21 cellular contexts compared by ENCODE assay signal in the genomic region with DNA sequence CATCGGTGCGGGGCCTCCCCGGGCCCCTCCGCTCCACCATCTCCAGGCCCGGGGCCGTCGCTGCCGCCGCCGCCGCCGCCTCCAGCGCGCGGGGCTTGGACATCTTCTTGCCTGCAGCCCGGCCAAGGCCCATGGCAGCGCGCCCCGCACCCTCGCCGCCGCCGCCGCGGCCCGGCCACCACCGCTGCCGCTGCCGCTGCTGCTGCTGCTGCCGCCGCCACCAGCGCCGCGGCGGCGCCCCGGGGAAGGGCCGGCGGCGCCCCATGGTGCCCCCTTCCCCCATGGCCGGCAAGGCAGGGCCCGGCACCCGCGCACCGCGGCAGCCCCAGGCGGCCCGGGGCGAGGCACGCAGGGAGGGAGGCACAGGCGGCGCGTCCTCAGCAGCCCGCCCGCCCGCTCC.
A peak's percentile ranks its signal among the peaks of the same experiment; 100 is the strongest.
DNase-seq lines count a peak whose midpoint lies in the region; ATAC-seq and TF ChIP-seq lines count a peak whose summit lies in the region.
"Had no signal": no experiment of that assay in that cellular context is flagged by ENCODE, and none has a peak within 500 bp of the region (broad histone marks: within the 10 kb centered on the region; RNA-seq: fewer than 3 reads in every experiment).

No MANE protein-coding gene starts in this region.

- H3K9me3 Mint-ChIP-seq in natural killer cell: peaks cover 2 to 5% of the 10 kb centered on the region in 2 donors
- peaks cover 7% of the 10 kb centered on the region for H3K9me3 Mint-ChIP-seq in activated CD4-positive, alpha-beta memory T cell treated with anti-CD3 and anti-CD28 coated beads, Interleukin-2, amount 10 ng/mL, durations not matched to agents 7 days and 5 days

- H3K4me3 Mint-ChIP-seq in natural killer cell: no peak overlapping the region
- H3K4me3 Mint-ChIP-seq in activated CD4-positive, alpha-beta memory T cell treated with anti-CD3 and anti-CD28 coated beads, Interleukin-2, amount 10 ng/mL, durations not matched to agents 7 days and 5 days: no peak overlapping the region
- H3K4me3 Mint-ChIP-seq: neural crest cell had no signal

- DNase-seq in activated CD4-positive, CD25-positive, alpha-beta regulatory T cell treated with anti-CD3 and anti-CD28 coated beads, Interleukin-2, amount 50 U/mL, for 72 hours: no peak
- peak; percentile 16 for DNase-seq in H7
- DNase-seq in body of pancreas: no peak
- no peak for DNase-seq in natural killer cell
- DNase-seq in NCI-H1417 (lab: John Stamatoyannopoulos, UW): no peak
- no peak for DNase-seq in activated CD4-positive, alpha-beta memory T cell treated with anti-CD3 and anti-CD28 coated beads, Interleukin-2, amount 10 ng/mL, durations not matched to agents 7 days and 5 days
- DNase-seq: activated gamma-delta T cell treated with Interleukin-2 at 50 U/mL for 16 hours; amniotic stem cell; central memory CD4-positive, alpha-beta T cell; esophagus squamous epithelium; GOT3; NCI-H2029 treated with DMSO at 0.1 percent for 48 hours; NCI-H446 treated with DMSO at 0.1 percent for 48 hours; tibial artery had no signal

- CTCF ChIA-PET in activated CD4-positive, alpha-beta memory T cell treated with anti-CD3 and anti-CD28 coated beads, Interleukin-2, amount 10 ng/mL, durations not matched to agents 7 days and 5 days (lab: Charles Lee): no interaction called here

- H3K27me3 ChIP-seq in H7 (ENCODE audit: control insufficient read depth, insufficient read depth, low read length): no peaks in the 10 kb centered on the region
- no peaks in the 10 kb centered on the region for H3K27me3 ChIP-seq in body of pancreas

- H3K4me1 ChIP-seq in body of pancreas: no peaks in the 10 kb centered on the region
- H3K4me1 ChIP-seq: esophagus squamous epithelium, prostate gland, tibial artery had no signal

- no peak overlapping the region for H3K27ac ChIP-seq in body of pancreas
- H3K27ac ChIP-seq: C4-2B, esophagus squamous epithelium, prostate gland, tibial artery had no signal

- POLR2A ChIA-PET in activated CD4-positive, alpha-beta memory T cell treated with anti-CD3 and anti-CD28 coated beads, Interleukin-2, amount 10 ng/mL, durations not matched to agents 7 days and 5 days (lab: Charles Lee): no interaction called here

- 13 to 29% methylated on average over 30 to 51 of the region's 56 CpGs for WGBS in body of pancreas, 2 donors

- H3K36me3 Mint-ChIP-seq in natural killer cell: no peaks in the 10 kb centered on the region
- no peaks in the 10 kb centered on the region for H3K36me3 Mint-ChIP-seq in activated CD4-positive, alpha-beta memory T cell treated with anti-CD3 and anti-CD28 coated beads, Interleukin-2, amount 10 ng/mL, durations not matched to agents 7 days and 5 days (ENCODE audit: low read depth)

- intact Hi-C loops in body of pancreas (cut with DNase I): no loop called here
- intact Hi-C loops in natural killer cell (cut with micrococcal nuclease): no loop called here

- no peak for TF ChIP-seq POLR2A in body of pancreas (IDR thresholded peaks at IDR 0.05)

- peaks cover 0 to 9% of the 10 kb centered on the region in 2 donors for H3K27me3 Mint-ChIP-seq in natural killer cell (ENCODE audit: low read depth in 2 of 2)
- no peaks in the 10 kb centered on the region for H3K27me3 Mint-ChIP-seq in activated CD4-positive, alpha-beta memory T cell treated with anti-CD3 and anti-CD28 coated beads, Interleukin-2, amount 10 ng/mL, durations not matched to agents 7 days and 5 days

- no peaks in the 10 kb centered on the region for H3K4me1 Mint-ChIP-seq in natural killer cell
- H3K4me1 Mint-ChIP-seq in activated CD4-positive, alpha-beta memory T cell treated with anti-CD3 and anti-CD28 coated beads, Interleukin-2, amount 10 ng/mL, durations not matched to agents 7 days and 5 days: no peaks in the 10 kb centered on the region
- H3K4me1 Mint-ChIP-seq: WTC11 had no signal

- no peaks in the 10 kb centered on the region for H3K9me3 ChIP-seq in body of pancreas
- H3K9me3 ChIP-seq: esophagus squamous epithelium, prostate gland, tibial artery had no signal

- TF ChIP-seq CTCF in body of pancreas (IDR thresholded peaks at IDR 0.05): no peak
- no peak for TF ChIP-seq CTCF in natural killer cell (IDR thresholded peaks at IDR 0.05)

- peak; percentile 41 to 51 for ATAC-seq in activated CD4-positive, CD25-positive, alpha-beta regulatory T cell treated with anti-CD3 and anti-CD28 coated beads, Interleukin-2, amount 50 U/mL, for 24 hours
- ATAC-seq in body of pancreas (peak; percentile 70), natural killer cell (peak; percentile 43 to 77 (median 61)), HG03175 (IDR thresholded peaks at IDR 0.05; ENCODE audit: unreplicated experiment) (no peak)
- ATAC-seq: WTC11 had no signal

- H3K4me3 ChIP-seq in H7 (ENCODE audit: insufficient read depth, low read depth, low read length) (no peak overlapping the region), body of pancreas (no peak overlapping the region)
- H3K4me3 ChIP-seq: esophagus squamous epithelium, prostate gland, smooth muscle cell, tibial artery had no signal

- no peak overlapping the region for H3K27ac Mint-ChIP-seq in natural killer cell
- no peak overlapping the region for H3K27ac Mint-ChIP-seq in activated CD4-positive, alpha-beta memory T cell treated with anti-CD3 and anti-CD28 coated beads, Interleukin-2, amount 10 ng/mL, durations not matched to agents 7 days and 5 days
- H3K27ac Mint-ChIP-seq: WTC11 had no signal

- H3K36me3 ChIP-seq in H7 (replicated peaks; ENCODE audit: control insufficient read depth, insufficient read depth, low read length) (no peaks in the 10 kb centered on the region), body of pancreas (replicated peaks in 1 of 2; ENCODE audit: insufficient read depth in 1 of 2, low read depth in 2 of 2) (no peaks in the 10 kb centered on the region)
- H3K36me3 ChIP-seq: esophagus squamous epithelium, prostate gland, tibial artery had no signal
